ENCODE assay signal across 24 cellular contexts in the genomic region with DNA sequence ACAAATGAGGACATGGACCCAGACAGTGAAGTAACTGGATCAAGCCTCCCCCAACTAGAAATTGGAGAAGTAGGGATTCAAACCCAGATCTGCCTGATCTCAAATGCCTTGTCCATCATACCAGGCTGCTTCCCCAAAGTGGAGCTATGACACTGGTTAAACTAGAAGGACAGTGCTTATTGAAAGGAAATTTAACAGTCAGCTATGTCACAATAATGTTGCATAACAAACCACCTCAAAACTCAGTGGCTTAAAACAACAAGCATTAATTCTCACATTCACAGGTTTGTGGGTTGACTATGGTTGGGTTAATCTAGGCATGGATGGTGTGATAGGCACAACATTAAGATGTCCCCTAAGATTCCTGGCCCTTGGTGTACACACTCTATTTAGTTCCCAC.
"Had no signal": no experiment of that assay in that cellular context is flagged by ENCODE, and none has a peak within 500 bp of the region (broad histone marks: within the 10 kb centered on the region; RNA-seq: fewer than 3 reads in every experiment).

No MANE protein-coding gene starts in this region.

- H3K36me3 Mint-ChIP-seq: immature natural killer cell; mesothelial cell of epicardium; stimulated activated effector memory CD8-positive, alpha-beta T cell treated with anti-CD3 and anti-CD28 coated beads, Interleukin-12 subunit alpha, Interleukin-12 subunit beta, amount 100 ng/mL, for 72 hours; type B pancreatic cell had no signal

- H3K4me3 ChIP-seq: left ventricle myocardium inferior, lung, pancreas, prostate gland, sigmoid colon, spleen, tibial nerve, uterus had no signal

- H3K4me3 Mint-ChIP-seq: immature natural killer cell; mesothelial cell of epicardium; naive B cell; natural killer cell treated with Interleukin-12 subunit alpha and Interleukin-12 subunit beta and Interleukin-15 and Interleukin-18, amount 100 ng/mL, for 72 hours; stimulated activated effector memory CD8-positive, alpha-beta T cell treated with anti-CD3 and anti-CD28 coated beads, Interleukin-12 subunit alpha, Interleukin-12 subunit beta, amount 100 ng/mL, for 72 hours; stimulated activated naive CD8-positive, alpha-beta T cell treated with anti-CD3 and anti-CD28 coated beads, Interleukin-15, amount 100 ng/mL, for 72 hours; type B pancreatic cell had no signal

- H3K27ac Mint-ChIP-seq: immature natural killer cell; mesothelial cell of epicardium; naive B cell; natural killer cell treated with Interleukin-12 subunit alpha and Interleukin-12 subunit beta and Interleukin-15 and Interleukin-18, amount 100 ng/mL, for 72 hours; stimulated activated effector memory CD8-positive, alpha-beta T cell treated with anti-CD3 and anti-CD28 coated beads, Interleukin-12 subunit alpha, Interleukin-12 subunit beta, amount 100 ng/mL, for 72 hours; stimulated activated naive CD8-positive, alpha-beta T cell treated with anti-CD3 and anti-CD28 coated beads, Interleukin-15, amount 100 ng/mL, for 72 hours; type B pancreatic cell had no signal

- H3K27me3 ChIP-seq: tibial nerve, uterus had no signal

- H3K27ac ChIP-seq: left ventricle myocardium inferior, pancreas, prostate gland, sigmoid colon, spleen, tibial nerve, uterus had no signal

- H3K4me1 Mint-ChIP-seq: immature natural killer cell; mesothelial cell of epicardium; naive B cell; stimulated activated effector memory CD8-positive, alpha-beta T cell treated with anti-CD3 and anti-CD28 coated beads, Interleukin-12 subunit alpha, Interleukin-12 subunit beta, amount 100 ng/mL, for 72 hours; stimulated activated naive CD8-positive, alpha-beta T cell treated with anti-CD3 and anti-CD28 coated beads, Interleukin-15, amount 100 ng/mL, for 72 hours had no signal

- H3K4me1 ChIP-seq: left ventricle myocardium inferior, pancreas, prostate gland, sigmoid colon, spleen, tibial nerve, uterus had no signal

- DNase-seq: hypothalamus; immature natural killer cell; left ventricle myocardium inferior; mesendoderm; naive B cell; pancreas; posterior cingulate gyrus; retina; right cardiac atrium; sigmoid colon; small intestine; spleen; stimulated activated CD4-positive, alpha-beta T cell treated with anti-CD3 and anti-CD28 coated beads, Interleukin-4, amount 100 ng/mL, for 24 hours; stimulated activated naive CD4-positive, alpha-beta T cell treated with Interleukin-2 at 50 U/mL for 16 hours; stimulated activated naive CD8-positive, alpha-beta T cell treated with anti-CD3 and anti-CD28 coated beads, Interleukin-15, amount 100 ng/mL, for 72 hours; substantia nigra; uterus had no signal

- H3K9me3 Mint-ChIP-seq: natural killer cell treated with Interleukin-12 subunit alpha and Interleukin-12 subunit beta and Interleukin-15 and Interleukin-18, amount 100 ng/mL, for 72 hours; type B pancreatic cell had no signal

- H3K36me3 ChIP-seq: left ventricle myocardium inferior, pancreas, prostate gland, sigmoid colon, spleen, tibial nerve, uterus had no signal

- H3K9me3 ChIP-seq: pancreas, prostate gland had no signal

- ATAC-seq: natural killer cell treated with Interleukin-12 subunit alpha and Interleukin-12 subunit beta and Interleukin-15 and Interleukin-18, amount 100 ng/mL, for 72 hours; pancreas; right cardiac atrium; stimulated activated effector memory CD8-positive, alpha-beta T cell treated with anti-CD3 and anti-CD28 coated beads, Interleukin-12 subunit alpha, Interleukin-12 subunit beta, amount 100 ng/mL, for 72 hours; stimulated activated naive CD8-positive, alpha-beta T cell treated with anti-CD3 and anti-CD28 coated beads, Interleukin-15, amount 100 ng/mL, for 72 hours had no signal
